Comparison of ENCODE assay signal across 12 cellular contexts in the genomic region with DNA sequence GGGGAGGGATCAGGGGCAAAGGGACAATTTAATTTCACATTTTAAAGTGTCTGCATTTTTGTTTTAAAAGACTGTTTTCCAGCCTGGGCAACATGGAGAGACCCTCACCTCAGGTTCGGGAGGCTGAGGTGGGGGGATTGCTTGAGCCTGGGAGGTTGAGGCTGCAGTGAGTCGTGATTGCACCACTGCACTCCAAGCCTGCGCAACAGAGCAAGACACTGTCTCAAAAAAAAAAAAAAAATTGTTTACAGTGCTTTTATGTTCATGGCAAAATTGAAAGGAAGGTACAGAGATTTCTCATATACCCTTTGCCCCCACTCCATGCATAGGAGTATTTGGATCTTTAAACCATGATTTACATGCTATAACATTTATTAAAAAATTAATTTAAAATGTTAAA. TPM values are rescaled to one million over a fixed set of nuclear protein-coding genes. Genes with fewer than 3 reads are reported as not detected.
DNase-seq lines count a peak whose midpoint lies in the region; TF ChIP-seq lines count a peak whose summit lies in the region.
"Had no signal": no experiment of that assay in that cellular context is flagged by ENCODE, and none has a peak within 500 bp of the region (broad histone marks: within the 10 kb centered on the region; RNA-seq: fewer than 3 reads in every experiment).

No MANE protein-coding gene starts in this region.

- no peaks in the 10 kb centered on the region for H3K79me2 ChIP-seq in mammary epithelial cell (ENCODE audit: insufficient read depth, low read length)

- no peaks in the 10 kb centered on the region for H3K4me1 Mint-ChIP-seq in nephron progenitor cell
- H3K4me1 Mint-ChIP-seq: CD8-positive, alpha-beta memory T cell; GM23338 had no signal

- no peak overlapping the region for H3K4me2 ChIP-seq in mammary epithelial cell (ENCODE audit: insufficient read depth, low read depth, low read length)
- H3K4me2 ChIP-seq: GM23338 had no signal

- no peak overlapping the region for H3K4me3 Mint-ChIP-seq in nephron progenitor cell
- H3K4me3 Mint-ChIP-seq: CD8-positive, alpha-beta memory T cell; GM23338 had no signal

- peak overlapping the region; percentile 13 for H3K27ac Mint-ChIP-seq in nephron progenitor cell
- H3K27ac Mint-ChIP-seq: GM23338 had no signal

- no peaks in the 10 kb centered on the region for H4K20me1 ChIP-seq in mammary epithelial cell (ENCODE audit: insufficient read depth, low read length)

- no peak overlapping the region for H2AFZ ChIP-seq in mammary epithelial cell (ENCODE audit: low read depth, low read length)
- H2AFZ ChIP-seq: GM23338 had no signal

- intact Hi-C loops in mammary epithelial cell (cut with micrococcal nuclease): no loop called here

- H3K9me3 ChIP-seq in adipocyte (ENCODE audit: control insufficient read depth, low read length) (no peaks in the 10 kb centered on the region), mammary epithelial cell (replicated peaks; ENCODE audit: insufficient read depth, low read length) (no peaks in the 10 kb centered on the region)

- no peak for TF ChIP-seq CTCF in nephron progenitor cell (IDR thresholded peaks at IDR 0.05)
- TF ChIP-seq CTCF in mammary epithelial cell (conservative IDR thresholded peaks at IDR 0.05 in 1 of 2, IDR thresholded peaks at IDR 0.05 in 1 of 2; ENCODE audit: extremely low read depth in 1 of 2, insufficient read depth in 1 of 2, low read depth in 1 of 2, low read length in 2 of 2): no peak

- no peaks in the 10 kb centered on the region for H3K27me3 ChIP-seq in adipocyte (replicated peaks; ENCODE audit: control insufficient read depth, insufficient read depth, low read length)
- no peaks in the 10 kb centered on the region for H3K27me3 ChIP-seq in mammary epithelial cell (ENCODE audit: insufficient read depth, low read length)

- no TSS peak for BruUV-seq in mammary epithelial cell (replicated peaks; lab: Mats Ljungman, UMichigan)

- H3K36me3 ChIP-seq in adipocyte (ENCODE audit: control insufficient read depth, insufficient read depth, low read length, severe bottlenecking) (no peaks in the 10 kb centered on the region), mammary epithelial cell (ENCODE audit: insufficient read depth, low read length) (no peaks in the 10 kb centered on the region)

- H3K4me1 ChIP-seq in adipocyte (ENCODE audit: control insufficient read depth, insufficient read depth, low read length): peaks cover 6% of the 10 kb centered on the region
- no peaks in the 10 kb centered on the region for H3K4me1 ChIP-seq in mammary epithelial cell (ENCODE audit: insufficient read depth, low read length)

- DNase-seq in DMS53 treated with DMSO at 0.1 percent for 48 hours (lab: John Stamatoyannopoulos, UW; ENCODE audit: unreplicated experiment) (peak; percentile 45), NCI-H774 (lab: John Stamatoyannopoulos, UW) (peak; percentile 15), adipocyte (ENCODE audit: low read depth) (peak; percentile 27), nephron progenitor cell (no peak), 8988T (no peak), SHP77 (lab: John Stamatoyannopoulos, UW) (no peak), mammary epithelial cell (no peak)
- DNase-seq: CD8-positive, alpha-beta memory T cell had no signal

- no peaks in the 10 kb centered on the region for H3K9me3 Mint-ChIP-seq in nephron progenitor cell
- H3K9me3 Mint-ChIP-seq: CD8-positive, alpha-beta memory T cell; GM23338 had no signal

- peaks cover 10% of the 10 kb centered on the region for H3K36me3 Mint-ChIP-seq in nephron progenitor cell (ENCODE audit: low read depth)
- H3K36me3 Mint-ChIP-seq: CD8-positive, alpha-beta memory T cell had no signal

- H3K9ac ChIP-seq in adipocyte (ENCODE audit: low read length) (no peak overlapping the region), mammary epithelial cell (ENCODE audit: insufficient read depth, low read length) (no peak overlapping the region)

- H3K27ac ChIP-seq in mammary epithelial cell (ENCODE audit: insufficient read depth, low read depth, low read length): no peak overlapping the region

- 56% methylated on average over 2 of the region's 3 CpGs for WGBS in mammary epithelial cell (ENCODE audit: low coverage, missing lambda C conversion rate)

- H3K4me3 ChIP-seq in adipocyte (ENCODE audit: low read length): no peak overlapping the region
- H3K4me3 ChIP-seq in mammary epithelial cell (replicated peaks in 1 of 3; ENCODE audit: insufficient read depth in 1 of 3, low read depth in 2 of 3, low read length in 3 of 3): no peak overlapping the region
- H3K4me3 ChIP-seq: GM12878, GM23338, K562 had no signal

- in situ Hi-C loops in mammary epithelial cell (cut with MboI; ENCODE audit: low sequenced_read_pairs in 2 of 2): loop anchor here in 1 of 2 donors (10.0 kb wide), 1 partner anchor 129 kb away; no protein-coding TSS in a partner anchor

- peaks cover 3% of the 10 kb centered on the region for H3K27me3 Mint-ChIP-seq in nephron progenitor cell (ENCODE audit: low read depth, poor library complexity)
- H3K27me3 Mint-ChIP-seq: CD8-positive, alpha-beta memory T cell had no signal

- dilution Hi-C loops in mammary epithelial cell (cut with HindIII; ENCODE audit: low sequenced_read_pairs): no loop called here

- CTCF ChIA-PET in mammary epithelial cell (lab: Charles Lee; ENCODE audit: low non-redundant PET): interaction anchor here (0.5 to 1.1 kb wide), 4 partner anchors 182 to 297 kb away, joined by 3 to 6 read pairs (median 5); a partner anchor contains a TSS

RNA-seq across cellular contexts. Expression of a gene that starts 16.4 kb away (rescaled TPM):
- total RNA-seq in mammary epithelial cell: under 1 TPM in 1 of 2 donors, not detected in 1; 0.33 TPM
- not detected for polyA plus RNA-seq in mammary epithelial cell
- polyA minus RNA-seq in mammary epithelial cell: not detected
- total RNA-seq: G401 had no signal

RNA-seq across cellular contexts. Expression of a gene that starts 37.4 kb away (rescaled TPM):
- 100 to 1,000 TPM in 1 of 2 donors, 10 to 100 TPM in 1; 91.0 to 116 TPM for total RNA-seq in mammary epithelial cell
- polyA plus RNA-seq in mammary epithelial cell: 80.4 TPM
- 76.0 TPM for polyA minus RNA-seq in mammary epithelial cell

Comparison
In these comparisons a context has a peak if more than half of its experiments do, and no peak if none do; other contexts are left out.
1. DNase-seq: peak in DMS53 treated with DMSO at 0.1 percent for 48 hours (single experiment), NCI-H774 (single experiment) and adipocyte (single experiment); none in nephron progenitor cell (single experiment), 8988T (single experiment), SHP77 (0 of 2) and mammary epithelial cell (single experiment).